21 cellular contexts compared by ENCODE assay signal in genomic region chr9:99178912-99179872, GRCh38. TPM values are rescaled to one million over a fixed set of nuclear protein-coding genes. Genes with fewer than 3 reads are reported as not detected.
A peak's percentile ranks its signal among the peaks of the same experiment; 100 is the strongest.
DNase-seq lines count a peak whose midpoint lies in the region; ATAC-seq, FAIRE-seq and TF ChIP-seq lines count a peak whose summit lies in the region.
"Had no signal": no experiment of that assay in that cellular context is flagged by ENCODE, and none has a peak within 500 bp of the region (broad histone marks: within the 10 kb centered on the region; RNA-seq: fewer than 3 reads in every experiment).

No MANE protein-coding gene starts in this region.

- no peaks in the 10 kb centered on the region for H4K20me1 ChIP-seq in HepG2 (ENCODE audit: insufficient read depth, low read length)
- H4K20me1 ChIP-seq: BLaER1 treated with 17β-estradiol and CSF1 and Interleukin-3, amounts not matched to agents 10 nM and 100 nM had no signal

- POLR2A ChIA-PET in HepG2 (lab: Yijun Ruan, JAX): no interaction called here
- POLR2A ChIA-PET in activated B cell treated with CpG ODN at 0.5 μM for 24 hours (lab: Charles Lee): interaction anchor here (0.6 to 5.4 kb wide), 8 partner anchors 9 to 75 kb away, joined by 3 to 63 read pairs (median 6); partner anchors contain the start of genes ALG2 and SEC61B

- no peak for TF ChIP-seq RAD21 in HepG2 (CRISPR knock-in tag; IDR thresholded peaks at IDR 0.05)

- TF ChIP-seq POLR2A in HepG2 (IDR thresholded peaks at IDR 0.05; ENCODE audit: insufficient read depth in 1 of 2, low read depth in 2 of 2, low read length in 2 of 2): no peak
- no peak for TF ChIP-seq POLR2A in right lobe of liver (IDR thresholded peaks at IDR 0.05)

- TF ChIP-seq CTCF in HepG2 (CRISPR knock-in tag; IDR thresholded peaks at IDR 0.05): no peak
- no peak for TF ChIP-seq CTCF in right lobe of liver (IDR thresholded peaks at IDR 0.05)
- no peak for TF ChIP-seq CTCF in activated B cell treated with CpG ODN at 0.5 μM for 24 hours (IDR thresholded peaks at IDR 0.05)
- no peak for TF ChIP-seq CTCF in mucosa of descending colon (IDR thresholded peaks at IDR 0.05)

- ATAC-seq in HepG2 (no peak), right lobe of liver (no peak), activated B cell treated with CpG ODN at 0.5 μM for 24 hours (ENCODE audit: low read depth) (peak; percentile 23), mucosa of descending colon (no peak)
- ATAC-seq: CD8-positive, alpha-beta T cell; PC-3 had no signal

- no peak overlapping the region for H3K9ac ChIP-seq in HepG2 (ENCODE audit: insufficient read depth, low read depth, low read length)
- H3K9ac ChIP-seq: BLaER1 treated with 17β-estradiol and CSF1 and Interleukin-3, amounts not matched to agents 10 nM and 100 nM; KMS-11 had no signal

- no TSS peak for BruUV-seq in HepG2 (replicated peaks; lab: Mats Ljungman, UMichigan)

- H3K4me3 ChIP-seq in HepG2 (replicated peaks in 1 of 3; ENCODE audit: insufficient read depth in 1 of 3, low read depth in 2 of 3, low read length in 3 of 3) (no peak overlapping the region), right lobe of liver (no peak overlapping the region), mucosa of descending colon (no peak overlapping the region)
- H3K4me3 ChIP-seq: BLaER1 treated with 17β-estradiol and CSF1 and Interleukin-3, amounts not matched to agents 10 nM and 100 nM; GM12878 had no signal

- 68% methylated on average over 12 of the region's 17 CpGs for WGBS in HepG2 (ENCODE audit: low lambda C conversion rate)
- 83% methylated on average over 12 of the region's 17 CpGs for WGBS in right lobe of liver (ENCODE audit: insufficient coverage, low coverage, low lambda C conversion rate, missing lambda C conversion rate)

- H3K9me3 ChIP-seq in HepG2 (ENCODE audit: low read length): no peaks in the 10 kb centered on the region
- H3K9me3 ChIP-seq in right lobe of liver: no peaks in the 10 kb centered on the region
- no peaks in the 10 kb centered on the region for H3K9me3 ChIP-seq in mucosa of descending colon
- H3K9me3 ChIP-seq: BLaER1 treated with 17β-estradiol and CSF1 and Interleukin-3, amounts not matched to agents 10 nM and 100 nM had no signal

- peaks cover 0 to 16% of the 10 kb centered on the region in 2 experiments; a peak in 2 of 5 replicates for H3K27me3 ChIP-seq in HepG2 (ENCODE audit: control insufficient read depth in 1 of 2, insufficient read depth in 2 of 2, low read length in 2 of 2)
- no peaks in the 10 kb centered on the region for H3K27me3 ChIP-seq in right lobe of liver
- H3K27me3 ChIP-seq: BLaER1 treated with 17β-estradiol and CSF1 and Interleukin-3, amounts not matched to agents 10 nM and 100 nM had no signal

- peaks cover 2% of the 10 kb centered on the region for H3K36me3 Mint-ChIP-seq in activated B cell treated with CpG ODN at 0.5 μM for 24 hours (ENCODE audit: low read depth)
- no peaks in the 10 kb centered on the region for H3K36me3 Mint-ChIP-seq in activated T-cell treated with anti-CD3 and anti-CD28 coated beads, Interleukin-2, amount 50 U/mL, for 24 hours (ENCODE audit: low read depth)
- H3K36me3 Mint-ChIP-seq: CD8-positive, alpha-beta T cell had no signal

- H3K4me2 ChIP-seq in HepG2 (ENCODE audit: low read depth, low read length): no peak overlapping the region

- H3K9me3 Mint-ChIP-seq in activated B cell treated with CpG ODN at 0.5 μM for 24 hours: no peaks in the 10 kb centered on the region
- no peaks in the 10 kb centered on the region for H3K9me3 Mint-ChIP-seq in activated T-cell treated with anti-CD3 and anti-CD28 coated beads, Interleukin-2, amount 50 U/mL, for 24 hours
- H3K9me3 Mint-ChIP-seq: CD8-positive, alpha-beta T cell had no signal

- no peaks in the 10 kb centered on the region for H3K79me2 ChIP-seq in HepG2 (ENCODE audit: insufficient read depth, low read length)

- H2AFZ ChIP-seq in HepG2 (ENCODE audit: low read length): no peak overlapping the region

- peaks cover 87% of the 10 kb centered on the region for H3K4me1 Mint-ChIP-seq in activated B cell treated with CpG ODN at 0.5 μM for 24 hours
- H3K4me1 Mint-ChIP-seq in activated T-cell treated with anti-CD3 and anti-CD28 coated beads, Interleukin-2, amount 50 U/mL, for 24 hours (ENCODE audit: low read depth): peaks cover 53% of the 10 kb centered on the region

- no peaks in the 10 kb centered on the region for H3K27me3 Mint-ChIP-seq in activated B cell treated with CpG ODN at 0.5 μM for 24 hours
- H3K27me3 Mint-ChIP-seq in activated T-cell treated with anti-CD3 and anti-CD28 coated beads, Interleukin-2, amount 50 U/mL, for 24 hours: no peaks in the 10 kb centered on the region

- no peak for FAIRE-seq in HepG2 (lab: Jason Lieb, UNC)
- FAIRE-seq: GM12878 had no signal

- intact Hi-C loops in HepG2 (cut with micrococcal nuclease; ENCODE audit: unreplicated experiment): no loop called here
- intact Hi-C loops in right lobe of liver (cut with DNase I): no loop called here
- intact Hi-C loops in activated B cell treated with CpG ODN at 0.5 μM for 24 hours (cut with micrococcal nuclease): no loop called here
- intact Hi-C loops in mucosa of descending colon (cut with DNase I, micrococcal nuclease): no loop called here

- H3K4me1 ChIP-seq in HepG2 (ENCODE audit: insufficient read depth, low read length) (peaks cover 47% of the 10 kb centered on the region), right lobe of liver (no peaks in the 10 kb centered on the region), mucosa of descending colon (ENCODE audit: low read depth) (no peaks in the 10 kb centered on the region)

- H3K27ac ChIP-seq in HepG2 (ENCODE audit: extremely low read length, insufficient read depth, low read length) (no peak overlapping the region), right lobe of liver (no peak overlapping the region)
- H3K27ac ChIP-seq: KMS-11 had no signal

- CTCF ChIA-PET in HepG2 (lab: Yijun Ruan, JAX; ENCODE audit: low intra/inter-chr PET ratio, low total read pairs) (no interaction called here), activated B cell treated with CpG ODN at 0.5 μM for 24 hours (lab: Charles Lee) (interaction anchor here (1.0 to 3.0 kb wide), 6 partner anchors 12 to 642 kb away, joined by 3 to 9 read pairs (median 6); partner anchors contain the start of gene NR4A3)

- peak overlapping the region; percentile 2 for H3K4me3 Mint-ChIP-seq in activated B cell treated with CpG ODN at 0.5 μM for 24 hours
- H3K4me3 Mint-ChIP-seq in activated T-cell treated with anti-CD3 and anti-CD28 coated beads, Interleukin-2, amount 50 U/mL, for 24 hours: no peak overlapping the region
- H3K4me3 Mint-ChIP-seq: CD8-positive, alpha-beta T cell had no signal

- TF ChIP-seq EP300 in HepG2 (IDR thresholded peaks at IDR 0.05; ENCODE audit: low read depth in 2 of 2, low read length in 2 of 2) (no peak), HepG2 (CRISPR knock-in tag; IDR thresholded peaks at IDR 0.05; ENCODE audit: borderline replicate concordance) (no peak)

- peak overlapping the region; percentile 86 for H3K27ac Mint-ChIP-seq in activated B cell treated with CpG ODN at 0.5 μM for 24 hours
- H3K27ac Mint-ChIP-seq in activated T-cell treated with anti-CD3 and anti-CD28 coated beads, Interleukin-2, amount 50 U/mL, for 24 hours: no peak overlapping the region
- H3K27ac Mint-ChIP-seq: CD8-positive, alpha-beta T cell had no signal

- H3K36me3 ChIP-seq in HepG2 (replicated peaks in 1 of 2; ENCODE audit: control insufficient read depth in 1 of 2, insufficient read depth in 2 of 2, low read length in 2 of 2): no peaks in the 10 kb centered on the region
- no peaks in the 10 kb centered on the region for H3K36me3 ChIP-seq in right lobe of liver
- H3K36me3 ChIP-seq in mucosa of descending colon (ENCODE audit: low read depth): no peaks in the 10 kb centered on the region
- H3K36me3 ChIP-seq: BLaER1 treated with 17β-estradiol and CSF1 and Interleukin-3, amounts not matched to agents 10 nM and 100 nM had no signal

- DNase-seq in HepG2 (ENCODE audit: low spot score) (no peak), right lobe of liver (no peak), activated B cell treated with CpG ODN at 0.5 μM for 24 hours (no peak), islet precursor cell (peak; percentile 29), mucosa of descending colon (no peak), HK-2 (ENCODE audit: unreplicated experiment) (no peak)
- no peak for DNase-seq in activated T-cell treated with anti-CD3 and anti-CD28 coated beads, Interleukin-2, amount 50 U/mL, for 24 hours
- DNase-seq: Calu3; CD8-positive, alpha-beta T cell; GOT3; NCI-H1417 treated with DMSO at 0.1 percent for 48 hours; NCI-H187 treated with DMSO at 0.1 percent for 48 hours; NCI-H2227 treated with DMSO at 0.1 percent for 48 hours; NCI-H510A treated with DMSO at 0.1 percent for 48 hours; NCI-H82; PC-3; RPMI8226; SHP77 treated with DMSO at 0.1 percent for 48 hours had no signal

- in situ Hi-C loops in HepG2 (cut with HindIII; ENCODE audit: extremely low pct_ligation_motif_present, low pct_unique_long_range_greater_than_20kb): loop anchor here (25.0 kb wide), 1 partner anchor 833 kb away; no protein-coding TSS in a partner anchor

RNA-seq across cellular contexts. Expression of gene ALG2, which starts 42.5 kb away (rescaled TPM):
- total RNA-seq in HepG2 (2016; rRNA removed; fragmentation: Illumina TruSeq; extraction: Trizol) (29.2 and 46.2 TPM in 2 replicates), right lobe of liver (10 to 100 TPM; 26.2 to 32.6 (median 27.7) TPM), activated B cell treated with CpG ODN at 0.5 μM for 24 hours (51.9 and 54.4 TPM in 2 replicates), mucosa of descending colon (10 to 100 TPM; 27.0 to 30.5 (median 30.0) TPM)
- total RNA-seq in HepG2 (2016; cell fraction: cytosol; rRNA removed; fragmentation: Illumina TruSeq; extraction: Trizol; ENCODE audit: low read depth): 6.4 and 6.9 TPM in 2 replicates
- 28.0 and 48.2 TPM in 2 replicates for total RNA-seq in HepG2 (2016; cell fraction: insoluble cytoplasmic fraction; rRNA removed; fragmentation: Illumina TruSeq; extraction: Trizol)
- 16.8 and 17.5 TPM in 2 replicates for total RNA-seq in HepG2 (2016; cell fraction: membrane; rRNA removed; fragmentation: Illumina TruSeq; extraction: Trizol)
- total RNA-seq in HepG2 (2016; cell fraction: nucleus; rRNA removed; fragmentation: Illumina TruSeq; extraction: Trizol): 41.5 and 45.3 TPM in 2 replicates
- 49.0 and 53.0 TPM in 2 replicates for polyA plus RNA-seq in HepG2 (2011; rRNA removed)
- 35.5 and 46.0 TPM in 2 replicates for polyA plus RNA-seq in HepG2 (2011; cell fraction: cytosol; rRNA removed)
- polyA plus RNA-seq in HepG2 (2011; cell fraction: nucleus; rRNA removed): 30.4 and 38.4 TPM in 2 replicates
- polyA plus RNA-seq in HepG2 (2012): 38.0 and 38.4 TPM in 2 replicates
- polyA plus RNA-seq in HepG2 (2016; cell fraction: cytosol; fragmentation: Illumina TruSeq; extraction: Trizol; ENCODE audit: low read depth): 5.3 TPM in 2 replicates
- 35.8 and 36.9 TPM in 2 replicates for polyA plus RNA-seq in HepG2 (2016; cell fraction: insoluble cytoplasmic fraction; fragmentation: Illumina TruSeq; extraction: Trizol; ENCODE audit: low read depth)
- polyA plus RNA-seq in HepG2 (2016; cell fraction: membrane; fragmentation: Illumina TruSeq; extraction: Trizol; ENCODE audit: low read depth): 14.4 and 14.5 TPM in 2 replicates
- 70.1 and 79.7 TPM in 2 replicates for polyA plus RNA-seq in HepG2 (2016; cell fraction: nucleus; fragmentation: Illumina TruSeq; extraction: Trizol; ENCODE audit: insufficient read depth, low read depth)
- 29.6 and 56.1 TPM in 2 replicates for polyA minus RNA-seq in HepG2 (2011; rRNA and poly(A)+ RNA removed; ENCODE audit: low replicate concordance)
- polyA minus RNA-seq in HepG2 (2011; cell fraction: cytosol; rRNA and poly(A)+ RNA removed): 20.9 and 26.8 TPM in 2 replicates
- 54.7 and 63.2 TPM in 2 replicates for polyA minus RNA-seq in HepG2 (2011; cell fraction: nucleus; rRNA and poly(A)+ RNA removed)

RNA-seq across cellular contexts. Expression of gene SEC61B, which starts 42.9 kb away (rescaled TPM):
- total RNA-seq in HepG2 (2016; rRNA removed; fragmentation: Illumina TruSeq; extraction: Trizol) (368 and 479 TPM in 2 replicates), right lobe of liver (100 to 1,000 TPM in 5 of 6 experiments, 10 to 100 TPM in 1; 85.1 to 158 (median 131) TPM), activated B cell treated with CpG ODN at 0.5 μM for 24 hours (200 and 243 TPM in 2 replicates), mucosa of descending colon (100 to 1,000 TPM in 1 of 3 donors, 10 to 100 TPM in 2; 81.5 to 122 (median 81.7) TPM)
- total RNA-seq in HepG2 (2016; cell fraction: cytosol; rRNA removed; fragmentation: Illumina TruSeq; extraction: Trizol; ENCODE audit: low read depth): 129 and 141 TPM in 2 replicates
- total RNA-seq in HepG2 (2016; cell fraction: insoluble cytoplasmic fraction; rRNA removed; fragmentation: Illumina TruSeq; extraction: Trizol): 367 and 512 TPM in 2 replicates
- total RNA-seq in HepG2 (2016; cell fraction: membrane; rRNA removed; fragmentation: Illumina TruSeq; extraction: Trizol): 169 and 170 TPM in 2 replicates
- 168 and 172 TPM in 2 replicates for total RNA-seq in HepG2 (2016; cell fraction: nucleus; rRNA removed; fragmentation: Illumina TruSeq; extraction: Trizol)
- 181 and 191 TPM in 2 replicates for polyA plus RNA-seq in HepG2 (2011; rRNA removed)
- polyA plus RNA-seq in HepG2 (2011; cell fraction: cytosol; rRNA removed): 239 and 297 TPM in 2 replicates
- polyA plus RNA-seq in HepG2 (2011; cell fraction: nucleus; rRNA removed): 67.2 TPM in 2 replicates
- polyA plus RNA-seq in HepG2 (2012): 182 and 211 TPM in 2 replicates
- 147 and 170 TPM in 2 replicates for polyA plus RNA-seq in HepG2 (2016; cell fraction: cytosol; fragmentation: Illumina TruSeq; extraction: Trizol; ENCODE audit: low read depth)
- 551 and 632 TPM in 2 replicates for polyA plus RNA-seq in HepG2 (2016; cell fraction: insoluble cytoplasmic fraction; fragmentation: Illumina TruSeq; extraction: Trizol; ENCODE audit: low read depth)
- 177 and 191 TPM in 2 replicates for polyA plus RNA-seq in HepG2 (2016; cell fraction: membrane; fragmentation: Illumina TruSeq; extraction: Trizol; ENCODE audit: low read depth)
- polyA plus RNA-seq in HepG2 (2016; cell fraction: nucleus; fragmentation: Illumina TruSeq; extraction: Trizol; ENCODE audit: insufficient read depth, low read depth): 294 and 304 TPM in 2 replicates
- 44.6 and 51.8 TPM in 2 replicates for polyA minus RNA-seq in HepG2 (2011; rRNA and poly(A)+ RNA removed; ENCODE audit: low replicate concordance)
- 25.1 and 28.1 TPM in 2 replicates for polyA minus RNA-seq in HepG2 (2011; cell fraction: cytosol; rRNA and poly(A)+ RNA removed)
- 58.8 and 62.8 TPM in 2 replicates for polyA minus RNA-seq in HepG2 (2011; cell fraction: nucleus; rRNA and poly(A)+ RNA removed)
